10 cellular contexts compared by ENCODE assay signal in genomic region chr1:235919797-235920475, GRCh38. TPM values are rescaled to one million over a fixed set of nuclear protein-coding genes. Genes with fewer than 3 reads are reported as not detected.
DNase-seq lines count a peak whose midpoint lies in the region; ATAC-seq and TF ChIP-seq lines count a peak whose summit lies in the region.
"Had no signal": no experiment of that assay in that cellular context is flagged by ENCODE, and none has a peak within 500 bp of the region (broad histone marks: within the 10 kb centered on the region; RNA-seq: fewer than 3 reads in every experiment).

No MANE protein-coding gene starts in this region.

- no peak for TF ChIP-seq CTCF in WERI-Rb-1 (IDR thresholded peaks at IDR 0.05; ENCODE audit: low read depth, low read length)
- TF ChIP-seq CTCF in upper lobe of left lung (IDR thresholded peaks at IDR 0.05): no peak

- H3K4me3 ChIP-seq in WERI-Rb-1 (ENCODE audit: low read depth, low read length): no peak overlapping the region
- H3K4me3 ChIP-seq in iPS-18c (ENCODE audit: insufficient read depth, low read depth, low read length): 0 out of 2 replicates have a peak overlapping the region, but pooled peaks have one; percentile 29
- H3K4me3 ChIP-seq in upper lobe of left lung: no peak overlapping the region
- H3K4me3 ChIP-seq: heart left ventricle had no signal

- WGBS in upper lobe of left lung, 2 donors: 59 to 67% methylated on average over 5 to 6 of the region's 6 CpGs

- ATAC-seq in upper lobe of left lung (ENCODE audit: low FRiP score in 2 of 2): peak in 1 of 2 donors; percentile 21

- H3K9me3 ChIP-seq in WERI-Rb-1 (ENCODE audit: severe bottlenecking): no peaks in the 10 kb centered on the region
- no peaks in the 10 kb centered on the region for H3K9me3 ChIP-seq in iPS-18c (ENCODE audit: control insufficient read depth, insufficient read depth, low read length)
- no peaks in the 10 kb centered on the region for H3K9me3 ChIP-seq in upper lobe of left lung
- H3K9me3 ChIP-seq: heart left ventricle had no signal

- H3K27me3 ChIP-seq in WERI-Rb-1 (ENCODE audit: insufficient read depth, low read depth, severe bottlenecking) (no peaks in the 10 kb centered on the region), upper lobe of left lung (no peaks in the 10 kb centered on the region)
- H3K27me3 ChIP-seq: heart left ventricle had no signal

- H3K36me3 ChIP-seq in WERI-Rb-1: no peaks in the 10 kb centered on the region
- no peaks in the 10 kb centered on the region for H3K36me3 ChIP-seq in upper lobe of left lung
- H3K36me3 ChIP-seq: heart left ventricle had no signal

- TF ChIP-seq EP300 in upper lobe of left lung (IDR thresholded peaks at IDR 0.05): no peak

- H3K27ac ChIP-seq in WERI-Rb-1 (peak overlapping the region; percentile 13; the same call in 1 of the 2 replicates), upper lobe of left lung (peak overlapping the region; percentile 0 to 84 (median 39))

- DNase-seq in NCI-H748 (lab: John Stamatoyannopoulos, UW; ENCODE audit: unreplicated experiment) (peak; percentile 23), NCI-H748 treated with DMSO at 0.1 percent for 48 hours (lab: John Stamatoyannopoulos, UW) (no peak), WERI-Rb-1 (peak; percentile 57), upper lobe of left lung (no peak), germinal center (ENCODE audit: low spot score) (no peak), NCI-H524 treated with DMSO at 0.1 percent for 48 hours (lab: John Stamatoyannopoulos, UW) (no peak)
- no peak for DNase-seq in activated CD4-positive, alpha-beta T cell treated with anti-CD3 and anti-CD28 coated beads, Interleukin-2, amount 50 U/mL, for 48 hours
- DNase-seq: heart left ventricle; stimulated activated CD4-positive, alpha-beta T cell treated with anti-CD3 and anti-CD28 coated beads, Interleukin-4, amount 100 ng/mL, for 1 hour had no signal

- no peak for TF ChIP-seq POLR2A in upper lobe of left lung (IDR thresholded peaks at IDR 0.05)

- H3K4me1 ChIP-seq in upper lobe of left lung: peaks cover 35 to 49% (median 41%) of the 10 kb centered on the region in 4 donors

RNA-seq across cellular contexts. Expression of gene LYST, which starts 53.2 kb away (rescaled TPM):
- 10 to 100 TPM; 34.0 to 87.0 (median 54.0) TPM for total RNA-seq in upper lobe of left lung

Comparison
In these comparisons a context has a peak if more than half of its experiments do, and no peak if none do; other contexts are left out.
1. DNase-seq: peak in NCI-H748 (single experiment) and WERI-Rb-1 (single experiment); none in NCI-H748 treated with DMSO at 0.1 percent for 48 hours (single experiment), upper lobe of left lung (0 of 2), germinal center (single experiment), activated CD4-positive, alpha-beta T cell treated with anti-CD3 and anti-CD28 coated beads, Interleukin-2, amount 50 U/mL, for 48 hours (0 of 2) and NCI-H524 treated with DMSO at 0.1 percent for 48 hours (single experiment).